Comparison of ENCODE assay signal across 23 cellular contexts in the genomic region with DNA sequence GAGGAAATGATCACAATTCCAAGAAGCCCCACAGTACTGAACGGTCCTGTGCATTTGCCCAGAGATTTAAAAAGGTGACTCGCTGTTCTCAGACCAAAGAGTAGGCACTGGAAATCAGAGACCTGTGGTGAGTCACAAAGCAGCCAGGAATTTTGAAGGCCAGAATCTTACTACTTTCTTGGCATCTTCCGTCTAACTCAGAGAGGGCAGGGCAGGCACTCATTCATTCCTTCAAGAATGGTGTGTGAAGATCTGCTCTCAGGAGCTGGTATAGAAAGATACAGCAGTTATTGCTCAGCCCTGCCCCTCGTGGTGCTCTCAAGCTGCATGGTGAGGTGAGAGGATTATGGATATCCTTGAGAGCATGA. TPM values are rescaled to one million over a fixed set of nuclear protein-coding genes. Genes with fewer than 3 reads are reported as not detected.
DNase-seq lines count a peak whose midpoint lies in the region; ATAC-seq, FAIRE-seq and TF ChIP-seq lines count a peak whose summit lies in the region.
"Had no signal": no experiment of that assay in that cellular context is flagged by ENCODE, and none has a peak within 500 bp of the region (broad histone marks: within the 10 kb centered on the region; RNA-seq: fewer than 3 reads in every experiment).

No MANE protein-coding gene starts in this region.

- H3K4me3 Mint-ChIP-seq in CD4-positive, alpha-beta T cell, result no peak overlapping the region
- H3K4me3 Mint-ChIP-seq: activated T-helper 1 cell treated with anti-CD3 and anti-CD28 coated beads, Interleukin-12 subunit alpha, Interleukin-12 subunit beta, Interleukin-2, Interleukin-4 antibody, amounts not matched to agents 30 ng/mL and 10 ng/mL and 1 ng/mL, durations not matched to agents 14 hours and 24 hours and 36 hours; effector memory CD8-positive, alpha-beta T cell; natural killer cell treated with Interleukin-12 subunit alpha and Interleukin-12 subunit beta and Interleukin-15 and Interleukin-18, amount 100 ng/mL, for 72 hours; WTC11 had no signal

- no peaks in the 10 kb centered on the region for H3K36me3 ChIP-seq in HEK293 (ENCODE audit: control insufficient read depth in 2 of 2, insufficient read depth in 1 of 2, low read length in 2 of 2)
- no peaks in the 10 kb centered on the region for H3K36me3 ChIP-seq in adrenal gland (replicated peaks in 1 of 2)
- H3K36me3 ChIP-seq in keratinocyte (ENCODE audit: control insufficient read depth in 2 of 2, extremely low read depth in 1 of 2, insufficient read depth in 2 of 2, low read length in 2 of 2), result no peaks in the 10 kb centered on the region
- H3K36me3 ChIP-seq: gastrocnemius medialis had no signal

- H3K27ac ChIP-seq in HEK293 (ENCODE audit: extremely low read depth, low read depth, low read length) (no peak overlapping the region), adrenal gland (no peak overlapping the region), keratinocyte (ENCODE audit: control insufficient read depth, insufficient read depth, low read length) (no peak overlapping the region)
- H3K27ac ChIP-seq in CD4-positive, alpha-beta T cell (ENCODE audit: low read depth, low read length), result no peak overlapping the region
- H3K27ac ChIP-seq: gastrocnemius medialis had no signal

- TF ChIP-seq CTCF in HEK293 (tag by site-specific recombination; IDR thresholded peaks at IDR 0.05) (no peak), adrenal gland (IDR thresholded peaks at IDR 0.05) (no peak), keratinocyte (optimal IDR thresholded peaks at IDR 0.05 in 1 of 3, IDR thresholded peaks at IDR 0.05 in 1 of 3, conservative IDR thresholded peaks at IDR 0.05 in 1 of 3; ENCODE audit: extremely low read depth in 1 of 3, insufficient read depth in 2 of 3, low read length in 3 of 3) (peak in 1 of 3 experiments; percentile 32)
- TF ChIP-seq CTCF in CD4-positive, alpha-beta T cell (IDR thresholded peaks at IDR 0.05), result no peak

- no peaks in the 10 kb centered on the region for H3K79me2 ChIP-seq in keratinocyte (ENCODE audit: control insufficient read depth, insufficient read depth, low read length)

- DNase-seq in AG08395 (ENCODE audit: low spot score) (peak; percentile 65), adrenal gland (peak in 4 of 7 donors; percentile 26 to 40 (median 30)), keratinocyte (ENCODE audit: low read depth, low spot score) (peak; percentile 30), NCI-H446 (lab: John Stamatoyannopoulos, UW) (no peak)
- no peak for DNase-seq in CD4-positive, alpha-beta T cell
- DNase-seq: activated CD8-positive, alpha-beta memory T cell treated with anti-CD3 and anti-CD28 coated beads for 24 hours; cerebellar nuclear complex; effector memory CD8-positive, alpha-beta T cell; gastrocnemius medialis; MV-4-11; T-helper 1 cell had no signal

- no peaks in the 10 kb centered on the region for H3K4me1 Mint-ChIP-seq in CD4-positive, alpha-beta T cell (ENCODE audit: low read depth)

- no peak for TF ChIP-seq POLR2A in adrenal gland (IDR thresholded peaks at IDR 0.05)

- FAIRE-seq in keratinocyte (lab: Jason Lieb, UNC), result peak; percentile 93

- H3K4me2 ChIP-seq in keratinocyte (ENCODE audit: control insufficient read depth, extremely low read depth, insufficient read depth, low read depth, low read length), result no peak overlapping the region

- no peaks in the 10 kb centered on the region for H3K9me1 ChIP-seq in keratinocyte (ENCODE audit: control insufficient read depth, extremely low read depth, insufficient read depth, low read length)

- dilution Hi-C loops in keratinocyte (cut with MboI; ENCODE audit: extremely low pct_ligation_motif_present, low sequenced_read_pairs), result no loop called here

- POLR2A ChIA-PET in HEK293 (lab: Yijun Ruan, JAX), result no interaction called here
- POLR2A ChIA-PET in CD4-positive, alpha-beta T cell (lab: Charles Lee), result no interaction called here

- H3K4me1 ChIP-seq in HEK293 (ENCODE audit: control insufficient read depth, insufficient read depth, low read length) (no peaks in the 10 kb centered on the region), adrenal gland (replicated peaks in 1 of 2) (no peaks in the 10 kb centered on the region), keratinocyte (ENCODE audit: control insufficient read depth, extremely low read depth, insufficient read depth, low read length) (peaks cover 11% of the 10 kb centered on the region)
- H3K4me1 ChIP-seq: gastrocnemius medialis had no signal

- no peak overlapping the region for H3K27ac Mint-ChIP-seq in CD4-positive, alpha-beta T cell
- H3K27ac Mint-ChIP-seq: activated T-helper 1 cell treated with anti-CD3 and anti-CD28 coated beads, Interleukin-12 subunit alpha, Interleukin-12 subunit beta, Interleukin-2, Interleukin-4 antibody, amounts not matched to agents 30 ng/mL and 10 ng/mL and 1 ng/mL, durations not matched to agents 14 hours and 24 hours and 36 hours; effector memory CD8-positive, alpha-beta T cell; natural killer cell treated with Interleukin-12 subunit alpha and Interleukin-12 subunit beta and Interleukin-15 and Interleukin-18, amount 100 ng/mL, for 72 hours; progenitor cell of endocrine pancreas; WTC11 had no signal

- ATAC-seq in GM19455 (IDR thresholded peaks at IDR 0.05; ENCODE audit: unreplicated experiment), result no peak
- no peak for ATAC-seq in GM19324 (IDR thresholded peaks at IDR 0.05; ENCODE audit: low FRiP score, unreplicated experiment)
- ATAC-seq in CD4-positive, alpha-beta T cell (ENCODE audit: poor library complexity), result no peak
- ATAC-seq: effector memory CD8-positive, alpha-beta T cell; gastrocnemius medialis; HCT116; natural killer cell treated with Interleukin-12 subunit alpha and Interleukin-12 subunit beta and Interleukin-15 and Interleukin-18, amount 100 ng/mL, for 72 hours; WTC11 had no signal

- no peaks in the 10 kb centered on the region for H3K36me3 Mint-ChIP-seq in CD4-positive, alpha-beta T cell (ENCODE audit: low read depth)
- H3K36me3 Mint-ChIP-seq: natural killer cell treated with Interleukin-12 subunit alpha and Interleukin-12 subunit beta and Interleukin-15 and Interleukin-18, amount 100 ng/mL, for 72 hours; WTC11 had no signal

- H2AFZ ChIP-seq in keratinocyte (ENCODE audit: control insufficient read depth, low read length), result no peak overlapping the region

- H3K4me3 ChIP-seq in HEK293 (ENCODE audit: low read depth, low read length) (no peak overlapping the region), adrenal gland (no peak overlapping the region), keratinocyte (ENCODE audit: control insufficient read depth in 2 of 3, extremely low read depth in 1 of 3, insufficient read depth in 2 of 3, low read depth in 1 of 3, low read length in 3 of 3) (no peak overlapping the region)
- H3K4me3 ChIP-seq: gastrocnemius medialis, lung had no signal

- 39 to 49% (median 43%) methylated on average over 4 of the region's 4 CpGs for WGBS in adrenal gland, 4 donors

- H3K9ac ChIP-seq in keratinocyte (ENCODE audit: control insufficient read depth, extremely low read depth, insufficient read depth, low read length), result no peak overlapping the region

- H4K20me1 ChIP-seq in keratinocyte (ENCODE audit: control insufficient read depth, extremely low read depth, insufficient read depth, low read length), result no peaks in the 10 kb centered on the region

- CTCF ChIA-PET in HEK293 (lab: Yijun Ruan, JAX), result interaction anchor here (0.7 kb wide), 1 partner anchor 19 kb away, joined by 4 read pairs; no protein-coding TSS in a partner anchor
- CTCF ChIA-PET in CD4-positive, alpha-beta T cell (lab: Charles Lee), result no interaction called here

- H3K9me3 ChIP-seq in HEK293 (ENCODE audit: control insufficient read depth, insufficient read depth, low read depth, low read length) (no peaks in the 10 kb centered on the region), adrenal gland (replicated peaks in 1 of 3) (no peaks in the 10 kb centered on the region), keratinocyte (ENCODE audit: control insufficient read depth, low read depth, low read length) (no peaks in the 10 kb centered on the region)
- no peaks in the 10 kb centered on the region for H3K9me3 ChIP-seq in CD4-positive, alpha-beta T cell (ENCODE audit: control insufficient read depth, low read length)
- H3K9me3 ChIP-seq: gastrocnemius medialis had no signal

- no peaks in the 10 kb centered on the region for H3K9me3 Mint-ChIP-seq in CD4-positive, alpha-beta T cell
- H3K9me3 Mint-ChIP-seq: activated T-helper 1 cell treated with anti-CD3 and anti-CD28 coated beads, Interleukin-12 subunit alpha, Interleukin-12 subunit beta, Interleukin-2, Interleukin-4 antibody, amounts not matched to agents 30 ng/mL and 10 ng/mL and 1 ng/mL, durations not matched to agents 14 hours and 24 hours and 36 hours; natural killer cell treated with Interleukin-12 subunit alpha and Interleukin-12 subunit beta and Interleukin-15 and Interleukin-18, amount 100 ng/mL, for 72 hours; WTC11 had no signal

- H3K27me3 ChIP-seq in adrenal gland (no peaks in the 10 kb centered on the region), keratinocyte (ENCODE audit: control insufficient read depth, extremely low read depth, insufficient read depth, low read length) (no peaks in the 10 kb centered on the region)
- no peaks in the 10 kb centered on the region for H3K27me3 ChIP-seq in CD4-positive, alpha-beta T cell (ENCODE audit: control insufficient read depth, insufficient read depth, low read length)
- H3K27me3 ChIP-seq: gastrocnemius medialis had no signal

- H3K27me3 Mint-ChIP-seq in CD4-positive, alpha-beta T cell, result no peaks in the 10 kb centered on the region
- H3K27me3 Mint-ChIP-seq: effector memory CD8-positive, alpha-beta T cell; natural killer cell treated with Interleukin-12 subunit alpha and Interleukin-12 subunit beta and Interleukin-15 and Interleukin-18, amount 100 ng/mL, for 72 hours had no signal

- intact Hi-C loops in adrenal gland (cut with DNase I), result no loop called here
- intact Hi-C loops in CD4-positive, alpha-beta T cell (cut with DNase I, micrococcal nuclease), result no loop called here

TF ChIP-seq in HEK293, 187 proteins besides CTCF, POLR2A, EP300 and RAD21 (continues in another document):
- TF ChIP-seq ZNF548 (tag by site-specific recombination; IDR thresholded peaks at IDR 0.05) (no peak), ZBTB7A (tag by site-specific recombination; IDR thresholded peaks at IDR 0.05; ENCODE audit: low read depth) (no peak)

RNA-seq across cellular contexts. Expression of a gene that starts 57.9 kb away (rescaled TPM):
- total RNA-seq in adrenal gland, result 10 to 100 TPM in 6 of 8 donors, 1 to 10 TPM in 2; 5.6 to 28.2 (median 19.0) TPM
- polyA plus RNA-seq in adrenal gland (10 to 100 TPM; 14.7 to 22.7 (median 15.9) TPM), keratinocyte (0.05 TPM in 1 of 3 replicates, not detected in the others)
- not detected for polyA plus RNA-seq in keratinocyte (2011; ENCODE audit: low read depth)
- polyA plus RNA-seq in keratinocyte (2011; cell fraction: cytosol; rRNA removed), result 0.06 TPM in 1 of 2 replicates, not detected in the other
- 0.08 and 0.11 TPM in 2 replicates for polyA plus RNA-seq in keratinocyte (2011; cell fraction: nucleus; rRNA removed)
- polyA plus RNA-seq in keratinocyte (2012; ENCODE audit: low replicate concordance), result 0.02 and 0.06 TPM in 2 replicates
- polyA minus RNA-seq in keratinocyte, result not detected in 3 replicates
- not detected for polyA minus RNA-seq in keratinocyte (2011; cell fraction: cytosol; rRNA and poly(A)+ RNA removed)
- polyA minus RNA-seq in keratinocyte (2011; cell fraction: nucleus; rRNA and poly(A)+ RNA removed), result not detected in 2 replicates
- not detected for total RNA-seq in CD4-positive, alpha-beta T cell
- total RNA-seq: gastrocnemius medialis; natural killer cell treated with Interleukin-12 subunit alpha and Interleukin-12 subunit beta and Interleukin-15 and Interleukin-18, amount 100 ng/mL, for 72 hours; RPMI7951; ureter had no signal
- polyA plus RNA-seq: AG04450 had no signal

Comparison
In these comparisons a context has a peak if more than half of its experiments do, and no peak if none do; other contexts are left out.
1. DNase-seq: peak in AG08395 (single experiment), adrenal gland (4 of 7) and keratinocyte (single experiment); none in NCI-H446 (0 of 2) and CD4-positive, alpha-beta T cell (0 of 10).
2. RNA of a gene that starts 57.9 kb away (total RNA-seq): 5.6 to 28.2 TPM in adrenal gland; not detected in CD4-positive, alpha-beta T cell; every median in the first group is over 4 times any median in the second.